17 cellular contexts compared by ENCODE assay signal in the genomic region with DNA sequence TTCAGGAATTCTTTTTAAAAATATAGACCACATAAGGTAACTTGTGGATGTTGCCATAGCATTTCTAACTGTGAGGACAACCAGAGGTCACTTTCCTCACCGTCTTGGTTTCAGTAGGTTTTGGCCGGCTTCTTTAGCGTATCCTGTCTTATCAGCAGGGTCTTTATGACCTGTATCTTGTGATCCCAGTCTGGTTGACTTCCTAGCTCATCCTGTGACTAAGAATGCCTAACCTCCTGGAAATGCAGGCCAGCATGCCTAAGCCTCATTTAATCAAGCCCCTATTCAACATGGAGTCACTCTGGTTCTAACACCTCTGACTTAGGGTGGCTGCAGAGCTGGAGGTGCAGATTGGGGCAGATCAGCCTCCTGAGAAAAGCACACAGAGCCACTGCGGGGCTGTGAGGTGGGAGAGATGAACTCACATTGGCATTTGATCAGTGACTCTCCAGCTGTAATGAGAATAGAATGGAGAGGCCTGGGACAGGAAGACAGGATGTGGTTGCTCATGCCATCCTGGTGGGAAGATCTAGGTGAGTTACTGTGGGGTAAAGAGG. TPM values are rescaled to one million over a fixed set of nuclear protein-coding genes. Genes with fewer than 3 reads are reported as not detected.
DNase-seq lines count a peak whose midpoint lies in the region; ATAC-seq, FAIRE-seq and TF ChIP-seq lines count a peak whose summit lies in the region.
"Had no signal": no experiment of that assay in that cellular context is flagged by ENCODE, and none has a peak within 500 bp of the region (broad histone marks: within the 10 kb centered on the region; RNA-seq: fewer than 3 reads in every experiment).

No MANE protein-coding gene starts in this region.

- H3K36me3 ChIP-seq in OCI-LY1 (ENCODE audit: insufficient read depth, low read length) (peaks cover 71% of the 10 kb centered on the region), esophagus muscularis mucosa (no peaks in the 10 kb centered on the region)
- H3K36me3 ChIP-seq: HAP-1, Peyer's patch had no signal

- H3K4me1 Mint-ChIP-seq in activated naive CD8-positive, alpha-beta T cell treated with anti-CD3 and anti-CD28 coated beads, Interleukin-2, amount 50 U/mL, for 24 hours: peaks cover 6% of the 10 kb centered on the region
- peaks cover 0 to 3% of the 10 kb centered on the region in 2 donors for H3K4me1 Mint-ChIP-seq in natural killer cell treated with Interleukin-12 subunit alpha and Interleukin-12 subunit beta and Interleukin-15 and Interleukin-18, amount 100 ng/mL, for 72 hours (ENCODE audit: low read depth in 2 of 2)
- H3K4me1 Mint-ChIP-seq: CD4-positive, CD25-positive, alpha-beta regulatory T cell had no signal

- H3K27me3 Mint-ChIP-seq in activated naive CD8-positive, alpha-beta T cell treated with anti-CD3 and anti-CD28 coated beads, Interleukin-2, amount 50 U/mL, for 24 hours: no peaks in the 10 kb centered on the region
- peaks cover 4 to 7% of the 10 kb centered on the region in 2 donors for H3K27me3 Mint-ChIP-seq in natural killer cell treated with Interleukin-12 subunit alpha and Interleukin-12 subunit beta and Interleukin-15 and Interleukin-18, amount 100 ng/mL, for 72 hours

- TF ChIP-seq CTCF in OCI-LY1 (IDR thresholded peaks at IDR 0.05; ENCODE audit: low read length): no peak
- TF ChIP-seq CTCF in foreskin keratinocyte (conservative IDR thresholded peaks at IDR 0.05): no peak
- TF ChIP-seq CTCF in esophagus muscularis mucosa (IDR thresholded peaks at IDR 0.05): no peak

- H3K4me1 ChIP-seq in OCI-LY1 (ENCODE audit: insufficient read depth, low read length, severe bottlenecking) (peaks cover 38% of the 10 kb centered on the region), foreskin keratinocyte (peaks cover 17% of the 10 kb centered on the region), esophagus muscularis mucosa (peaks cover 0 to 5% (median 0%) of the 10 kb centered on the region in 4 donors)

- 85% methylated on average over 4 of the region's 4 CpGs for WGBS in esophagus muscularis mucosa

- H3K4me2 ChIP-seq in OCI-LY1 (ENCODE audit: low read length): no peak overlapping the region

- no peaks in the 10 kb centered on the region for H3K36me3 Mint-ChIP-seq in activated naive CD8-positive, alpha-beta T cell treated with anti-CD3 and anti-CD28 coated beads, Interleukin-2, amount 50 U/mL, for 24 hours (ENCODE audit: low read depth)
- H3K36me3 Mint-ChIP-seq in natural killer cell treated with Interleukin-12 subunit alpha and Interleukin-12 subunit beta and Interleukin-15 and Interleukin-18, amount 100 ng/mL, for 72 hours: no peaks in the 10 kb centered on the region
- H3K36me3 Mint-ChIP-seq: CD4-positive, CD25-positive, alpha-beta regulatory T cell had no signal

- no peaks in the 10 kb centered on the region for H3K9me3 ChIP-seq in OCI-LY1 (ENCODE audit: low read length)
- no peaks in the 10 kb centered on the region for H3K9me3 ChIP-seq in esophagus muscularis mucosa
- H3K9me3 ChIP-seq: HAP-1, Peyer's patch had no signal

- peaks cover 8% of the 10 kb centered on the region for H3K79me2 ChIP-seq in OCI-LY1 (ENCODE audit: insufficient read depth, low read length)

- no peaks in the 10 kb centered on the region for H3F3A ChIP-seq in OCI-LY1 (ENCODE audit: insufficient read depth, low read length)

- H3K27me3 ChIP-seq in OCI-LY1 (ENCODE audit: insufficient read depth, low read length): no peaks in the 10 kb centered on the region
- no peaks in the 10 kb centered on the region for H3K27me3 ChIP-seq in foreskin keratinocyte
- peaks cover 0 to 9% (median 0%) of the 10 kb centered on the region in 4 donors for H3K27me3 ChIP-seq in esophagus muscularis mucosa
- H3K27me3 ChIP-seq: Peyer's patch had no signal

- no peak overlapping the region for H3K9ac ChIP-seq in OCI-LY1 (ENCODE audit: low read length)

- H4K20me1 ChIP-seq in OCI-LY1 (ENCODE audit: insufficient read depth, low read length): no peaks in the 10 kb centered on the region

- DNase-seq in A172 (ENCODE audit: low spot score): peak; percentile 8
- no peak for DNase-seq in GM12892 (ENCODE audit: insufficient read length)
- DNase-seq in foreskin keratinocyte: peak in 1 of 2 donors; percentile 31
- DNase-seq in activated naive CD8-positive, alpha-beta T cell treated with anti-CD3 and anti-CD28 coated beads, Interleukin-2, amount 50 U/mL, for 24 hours: no peak
- no peak for DNase-seq in esophagus muscularis mucosa (ENCODE audit: extremely low spot score)
- DNase-seq in natural killer cell treated with Interleukin-12 subunit alpha and Interleukin-12 subunit beta and Interleukin-15 and Interleukin-18, amount 100 ng/mL, for 72 hours (ENCODE audit: low spot score): no peak
- no peak for DNase-seq in superior temporal gyrus (ENCODE audit: extremely low spot score)
- DNase-seq: 8988T; CD4-positive, CD25-positive, alpha-beta regulatory T cell; DMS53; NCI-H1092; NCI-H1694; NCI-H446; Peyer's patch; SHP77 treated with DMSO at 0.1 percent for 48 hours had no signal

- no peaks in the 10 kb centered on the region for H3K9me3 Mint-ChIP-seq in activated naive CD8-positive, alpha-beta T cell treated with anti-CD3 and anti-CD28 coated beads, Interleukin-2, amount 50 U/mL, for 24 hours
- no peaks in the 10 kb centered on the region for H3K9me3 Mint-ChIP-seq in natural killer cell treated with Interleukin-12 subunit alpha and Interleukin-12 subunit beta and Interleukin-15 and Interleukin-18, amount 100 ng/mL, for 72 hours

- H3K27ac Mint-ChIP-seq in activated naive CD8-positive, alpha-beta T cell treated with anti-CD3 and anti-CD28 coated beads, Interleukin-2, amount 50 U/mL, for 24 hours: no peak overlapping the region
- no peak overlapping the region for H3K27ac Mint-ChIP-seq in natural killer cell treated with Interleukin-12 subunit alpha and Interleukin-12 subunit beta and Interleukin-15 and Interleukin-18, amount 100 ng/mL, for 72 hours
- H3K27ac Mint-ChIP-seq: CD4-positive, CD25-positive, alpha-beta regulatory T cell had no signal

- no peak overlapping the region for H2AFZ ChIP-seq in OCI-LY1 (ENCODE audit: low read length)

- H3K4me3 Mint-ChIP-seq in activated naive CD8-positive, alpha-beta T cell treated with anti-CD3 and anti-CD28 coated beads, Interleukin-2, amount 50 U/mL, for 24 hours: no peak overlapping the region
- H3K4me3 Mint-ChIP-seq in natural killer cell treated with Interleukin-12 subunit alpha and Interleukin-12 subunit beta and Interleukin-15 and Interleukin-18, amount 100 ng/mL, for 72 hours: no peak overlapping the region
- H3K4me3 Mint-ChIP-seq: CD4-positive, CD25-positive, alpha-beta regulatory T cell had no signal

- no peak for TF ChIP-seq EP300 in esophagus muscularis mucosa (IDR thresholded peaks at IDR 0.05)

- intact Hi-C loops in esophagus muscularis mucosa (cut with DNase I): no loop called here

- H3K27ac ChIP-seq in OCI-LY1 (ENCODE audit: low read depth, low read length, poor library complexity, severe bottlenecking) (peak overlapping the region; percentile 28), foreskin keratinocyte (peak overlapping the region; percentile 61), esophagus muscularis mucosa (replicated peaks in 1 of 4) (no peak overlapping the region)

- no peak for ATAC-seq in foreskin keratinocyte
- no peak for ATAC-seq in activated naive CD8-positive, alpha-beta T cell treated with anti-CD3 and anti-CD28 coated beads, Interleukin-2, amount 50 U/mL, for 24 hours
- no peak for ATAC-seq in natural killer cell treated with Interleukin-12 subunit alpha and Interleukin-12 subunit beta and Interleukin-15 and Interleukin-18, amount 100 ng/mL, for 72 hours

- no peaks in the 10 kb centered on the region for H3K9me2 ChIP-seq in OCI-LY1 (ENCODE audit: low read depth, low read length)

- FAIRE-seq in GM12892 (lab: Jason Lieb, UNC): peak; percentile 30

- H3K4me3 ChIP-seq in OCI-LY1 (ENCODE audit: low read depth, low read length, poor library complexity, severe bottlenecking) (no peak overlapping the region), esophagus muscularis mucosa (no peak overlapping the region)
- H3K4me3 ChIP-seq: HAP-1, Peyer's patch had no signal

- TF ChIP-seq POLR2A in GM12892 (IDR thresholded peaks at IDR 0.05; ENCODE audit: low read depth, low read length) (no peak), esophagus muscularis mucosa (IDR thresholded peaks at IDR 0.05; ENCODE audit: low read depth) (no peak)

RNA-seq across cellular contexts. Expression of a gene that starts 41.1 kb away (rescaled TPM):
- total RNA-seq in A172 (2014; rRNA removed; shearing (Covaris generic)): 18.8 and 20.5 TPM in 2 replicates
- polyA plus RNA-seq in GM12892 (2012; ENCODE audit: missing spikeins): 13.7 TPM
- total RNA-seq in foreskin keratinocyte (25.3 and 25.9 TPM in 2 replicates), esophagus muscularis mucosa (10 to 100 TPM; 12.3 to 27.5 (median 20.4) TPM)
- polyA plus RNA-seq in foreskin keratinocyte: 13.9 and 14.6 TPM in 2 replicates
- total RNA-seq in natural killer cell treated with Interleukin-12 subunit alpha and Interleukin-12 subunit beta and Interleukin-15 and Interleukin-18, amount 100 ng/mL, for 72 hours: 10 to 100 TPM; 45.3 to 83.5 TPM

Comparison
In these comparisons a context has a peak if more than half of its experiments do, and no peak if none do; other contexts are left out.
1. H3K27ac ChIP-seq: peak in OCI-LY1 (single experiment) and foreskin keratinocyte (single experiment); none in esophagus muscularis mucosa (0 of 4).